ENCODE assay signal across 2 cellular contexts in genomic region chr2:181112916-181113315, GRCh38.
TF ChIP-seq lines count a peak whose summit lies in the region.

No MANE protein-coding gene starts in this region.

TF ChIP-seq in IMR-90, 13 proteins besides CTCF, POLR2A, EP300 and RAD21:
- TF ChIP-seq ELK1 (IDR thresholded peaks at IDR 0.05; ENCODE audit: borderline replicate concordance, low read depth, low read length): no peak
- TF ChIP-seq SMC3 (IDR thresholded peaks at IDR 0.05; ENCODE audit: low read depth, low read length): no peak
- no peak for TF ChIP-seq CHD1 (IDR thresholded peaks at IDR 0.05; ENCODE audit: low read depth, low read length)

TF ChIP-seq in GM12878, 131 proteins besides CTCF, POLR2A, EP300 and RAD21:
- TF ChIP-seq MTA2 (IDR thresholded peaks at IDR 0.05; ENCODE audit: low read depth) (peak; percentile 22; the same call in 1 of the 2 replicates), ZNF384 (IDR thresholded peaks at IDR 0.05; ENCODE audit: borderline replicate concordance, low read depth, low read length) (0 out of 2 replicates have a peak, but pooled peaks have one; percentile 17), POLR2AphosphoS5 (IDR thresholded peaks at IDR 0.05; ENCODE audit: low read length) (no peak)
